ENCODE assay signal across 11 cellular contexts in genomic region chr12:23576372-23576771, GRCh38.
DNase-seq lines count a peak whose midpoint lies in the region; ATAC-seq and TF ChIP-seq lines count a peak whose summit lies in the region.
"Had no signal": no experiment of that assay in that cellular context is flagged by ENCODE, and none has a peak within 500 bp of the region (broad histone marks: within the 10 kb centered on the region; RNA-seq: fewer than 3 reads in every experiment).

No MANE protein-coding gene starts in this region.

- H3K4me1 Mint-ChIP-seq in nephron progenitor cell, result peaks cover 4% of the 10 kb centered on the region
- H3K4me1 Mint-ChIP-seq: activated naive CD8-positive, alpha-beta T cell treated with anti-CD3 and anti-CD28 coated beads, Interleukin-2, amount 50 U/mL, for 24 hours had no signal

- DNase-seq in AG08395 (ENCODE audit: low spot score) (peak; percentile 1), SKM-1 (lab: John Stamatoyannopoulos, UW; ENCODE audit: unreplicated experiment) (no peak), nephron progenitor cell (no peak), NCI-H1930 (lab: John Stamatoyannopoulos, UW) (no peak)
- no peak for DNase-seq in activated CD4-positive, alpha-beta T cell treated with anti-CD3 and anti-CD28 coated beads, Interleukin-2, amount 50 U/mL, for 4 hours
- DNase-seq: activated naive CD8-positive, alpha-beta T cell treated with anti-CD3 and anti-CD28 coated beads, Interleukin-2, amount 50 U/mL, for 24 hours; IMR-90; tibial artery had no signal

- H3K9me3 Mint-ChIP-seq in nephron progenitor cell, result no peaks in the 10 kb centered on the region
- H3K9me3 Mint-ChIP-seq: activated naive CD8-positive, alpha-beta T cell treated with anti-CD3 and anti-CD28 coated beads, Interleukin-2, amount 50 U/mL, for 24 hours had no signal

- H3K27ac Mint-ChIP-seq in nephron progenitor cell, result no peak overlapping the region
- H3K27ac Mint-ChIP-seq: activated naive CD8-positive, alpha-beta T cell treated with anti-CD3 and anti-CD28 coated beads, Interleukin-2, amount 50 U/mL, for 24 hours had no signal

- peak; percentile 95 for ATAC-seq in GM19395 (IDR thresholded peaks at IDR 0.05; ENCODE audit: unreplicated experiment)
- peak; percentile 76 for ATAC-seq in HG02623 (IDR thresholded peaks at IDR 0.05; ENCODE audit: unreplicated experiment)
- peak; percentile 79 for ATAC-seq in HG03196 (IDR thresholded peaks at IDR 0.05; ENCODE audit: unreplicated experiment)
- ATAC-seq: activated naive CD8-positive, alpha-beta T cell treated with anti-CD3 and anti-CD28 coated beads, Interleukin-2, amount 50 U/mL, for 24 hours had no signal

- H3K27me3 Mint-ChIP-seq in nephron progenitor cell (ENCODE audit: low read depth, poor library complexity), result no peaks in the 10 kb centered on the region
- H3K27me3 Mint-ChIP-seq: activated naive CD8-positive, alpha-beta T cell treated with anti-CD3 and anti-CD28 coated beads, Interleukin-2, amount 50 U/mL, for 24 hours had no signal

- no peaks in the 10 kb centered on the region for H3K36me3 Mint-ChIP-seq in nephron progenitor cell (ENCODE audit: low read depth)

- H3K4me3 Mint-ChIP-seq in nephron progenitor cell, result no peak overlapping the region
- H3K4me3 Mint-ChIP-seq: activated naive CD8-positive, alpha-beta T cell treated with anti-CD3 and anti-CD28 coated beads, Interleukin-2, amount 50 U/mL, for 24 hours had no signal

- no peak for TF ChIP-seq CTCF in nephron progenitor cell (IDR thresholded peaks at IDR 0.05)
